21 cellular contexts compared by ENCODE assay signal in genomic region chr12:16096273-16096849, GRCh38.
"Had no signal": no experiment of that assay in that cellular context is flagged by ENCODE, and none has a peak within 500 bp of the region (broad histone marks: within the 10 kb centered on the region; RNA-seq: fewer than 3 reads in every experiment).

No MANE protein-coding gene starts in this region.

- H3K9me3 Mint-ChIP-seq: activated naive CD4-positive, alpha-beta T cell treated with anti-CD3 and anti-CD28 coated beads, Interleukin-2, amount 50 U/mL, for 72 hours; T-helper 1 cell treated with Interleukin-12 subunit alpha and Interleukin-12 subunit beta and Interleukin-4 antibody, amounts not matched to agents 30 μg/mL and 1 μg/mL, for 36 hours had no signal

- H3K4me2 ChIP-seq: KMS-11 had no signal

- H3K9me3 ChIP-seq: ascending aorta, body of pancreas, SJSA1 had no signal

- H3K4me1 ChIP-seq: ascending aorta, body of pancreas, SJSA1 had no signal

- H3K36me3 ChIP-seq: ascending aorta, SJSA1 had no signal

- H3K27ac ChIP-seq: ascending aorta, body of pancreas, KMS-11, SJSA1 had no signal

- DNase-seq: activated CD4-positive, alpha-beta T cell treated with anti-CD3 and anti-CD28 coated beads for 4 hours; activated CD8-positive, alpha-beta memory T cell treated with anti-CD3 and anti-CD28 coated beads, Interleukin-2, amount 50 U/mL, for 48 hours; activated CD8-positive, alpha-beta T cell treated with anti-CD3 and anti-CD28 coated beads, Interleukin-2, amount 10 ng/mL, durations not matched to agents 7 days and 5 days; activated naive CD4-positive, alpha-beta T cell; activated naive CD8-positive, alpha-beta T cell treated with anti-CD3 and anti-CD28 coated beads, Interleukin-2, amount 50 U/mL, for 24 hours; activated T-cell treated with anti-CD3 and anti-CD28 coated beads, Interleukin-2, amount 50 U/mL, for 1 hour; amniotic stem cell; body of pancreas; central memory CD4-positive, alpha-beta T cell; NCI-H1092; NCI-H1930; NCI-H510A treated with DMSO at 0.1 percent for 48 hours; NCI-H69; PC-3; SHP77 had no signal

- H3K4me1 Mint-ChIP-seq: activated naive CD8-positive, alpha-beta T cell treated with anti-CD3 and anti-CD28 coated beads, Interleukin-2, amount 50 U/mL, for 24 hours had no signal

- H3K27ac Mint-ChIP-seq: activated CD8-positive, alpha-beta T cell treated with anti-CD3 and anti-CD28 coated beads, Interleukin-2, amount 10 ng/mL, durations not matched to agents 7 days and 5 days; activated naive CD4-positive, alpha-beta T cell treated with anti-CD3 and anti-CD28 coated beads, Interleukin-2, amount 50 U/mL, for 72 hours; activated naive CD8-positive, alpha-beta T cell treated with anti-CD3 and anti-CD28 coated beads, Interleukin-2, amount 50 U/mL, for 24 hours; T-helper 1 cell treated with Interleukin-12 subunit alpha and Interleukin-12 subunit beta and Interleukin-4 antibody, amounts not matched to agents 30 μg/mL and 1 μg/mL, for 36 hours had no signal

- ATAC-seq: activated CD4-positive, CD25-positive, alpha-beta regulatory T cell treated with anti-CD3 and anti-CD28 coated beads, Interleukin-2, amount 50 U/mL, for 24 hours; activated CD8-positive, alpha-beta T cell treated with anti-CD3 and anti-CD28 coated beads, Interleukin-2, amount 10 ng/mL, durations not matched to agents 7 days and 5 days; activated naive CD4-positive, alpha-beta T cell treated with anti-CD3 and anti-CD28 coated beads, Interleukin-2, amount 50 U/mL, for 72 hours; activated naive CD8-positive, alpha-beta T cell treated with anti-CD3 and anti-CD28 coated beads, Interleukin-2, amount 50 U/mL, for 24 hours; body of pancreas; PC-3 had no signal

- H3K36me3 Mint-ChIP-seq: activated naive CD4-positive, alpha-beta T cell treated with anti-CD3 and anti-CD28 coated beads, Interleukin-2, amount 50 U/mL, for 72 hours had no signal

- H3K4me3 Mint-ChIP-seq: activated CD8-positive, alpha-beta T cell treated with anti-CD3 and anti-CD28 coated beads, Interleukin-2, amount 10 ng/mL, durations not matched to agents 7 days and 5 days; activated naive CD8-positive, alpha-beta T cell treated with anti-CD3 and anti-CD28 coated beads, Interleukin-2, amount 50 U/mL, for 24 hours; T-helper 1 cell treated with Interleukin-12 subunit alpha and Interleukin-12 subunit beta and Interleukin-4 antibody, amounts not matched to agents 30 μg/mL and 1 μg/mL, for 36 hours had no signal

- H3K4me3 ChIP-seq: ascending aorta, body of pancreas, SJSA1 had no signal

- H3K9ac ChIP-seq: KMS-11 had no signal

- H3K27me3 ChIP-seq: ascending aorta, body of pancreas, SJSA1 had no signal
